ENCODE assay signal across 8 cellular contexts in the genomic region with DNA sequence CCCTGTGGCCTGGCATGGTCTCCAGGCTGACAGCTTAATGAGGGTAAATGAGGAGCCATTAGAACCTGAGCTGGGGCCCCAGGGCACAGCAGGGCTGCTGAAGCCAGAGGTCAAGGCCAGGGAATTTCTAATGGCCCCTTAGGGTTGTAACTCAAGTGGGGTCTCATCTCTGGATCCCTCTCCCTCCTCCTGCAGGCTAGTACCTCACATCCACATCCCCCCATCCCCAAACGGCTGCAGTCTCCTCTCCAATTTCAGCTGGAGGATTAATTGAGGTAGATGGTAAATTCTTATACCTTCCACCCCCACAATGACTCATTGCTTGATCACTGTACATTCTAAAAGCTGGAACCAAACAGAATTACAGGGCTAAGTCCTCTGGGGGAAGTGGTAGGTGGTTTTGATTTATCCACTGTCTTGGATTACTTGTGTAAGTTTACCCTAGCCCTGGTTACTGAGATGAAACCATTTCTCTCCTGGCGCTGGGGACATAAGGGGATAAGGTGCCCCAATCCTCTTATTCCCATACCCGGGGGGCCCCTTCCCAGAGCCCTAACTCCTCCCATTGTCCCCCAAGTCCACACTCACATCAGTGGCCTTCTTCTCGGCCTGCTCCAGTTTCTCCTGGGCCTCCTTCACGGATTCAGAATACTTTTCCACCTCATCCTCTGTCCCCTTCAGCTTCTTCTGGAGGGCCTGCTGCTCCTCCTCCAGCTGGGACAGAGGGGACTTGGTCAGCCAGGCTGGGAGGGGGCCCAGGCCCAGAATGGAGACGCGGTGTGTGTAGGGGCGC. TPM values are rescaled to one million over a fixed set of nuclear protein-coding genes. Genes with fewer than 3 reads are reported as not detected.
A peak's percentile ranks its signal among the peaks of the same experiment; 100 is the strongest.
DNase-seq lines count a peak whose midpoint lies in the region; ATAC-seq and FAIRE-seq lines count a peak whose summit lies in the region.

No MANE protein-coding gene starts in this region.

- H3K27me3 ChIP-seq in small intestine (ENCODE audit: control insufficient read depth in 2 of 2, insufficient read depth in 2 of 2, low read length in 2 of 2) = no peaks in the 10 kb centered on the region

- POLR2A ChIA-PET in activated CD4-positive, alpha-beta memory T cell treated with anti-CD3 and anti-CD28 coated beads for 36 hours (lab: Charles Lee) = interaction anchor here (1.5 to 1.8 kb wide), 2 partner anchors 42 to 43 kb away, joined by 4 to 6 read pairs; a partner anchor contains a TSS

- WGBS in small intestine, 3 donors = 56 to 57% (median 57%) methylated on average over 8 of the region's 8 CpGs

- H3K9me3 Mint-ChIP-seq in activated CD8-positive, alpha-beta memory T cell treated with anti-CD3 and anti-CD28 coated beads, Interleukin-2, amount 10 ng/mL, durations not matched to agents 7 days and 5 days (ENCODE audit: low read depth) = no peaks in the 10 kb centered on the region
- H3K9me3 Mint-ChIP-seq in activated CD4-positive, alpha-beta memory T cell treated with anti-CD3 and anti-CD28 coated beads for 36 hours = no peaks in the 10 kb centered on the region

- no peak for DNase-seq in activated CD8-positive, alpha-beta memory T cell treated with anti-CD3 and anti-CD28 coated beads, Interleukin-2, amount 10 ng/mL, durations not matched to agents 7 days and 5 days
- DNase-seq in activated CD8-positive, alpha-beta memory T cell treated with anti-CD3 and anti-CD28 coated beads, Interleukin-2, amount 50 U/mL, for 48 hours = no peak
- DNase-seq in activated CD4-positive, alpha-beta memory T cell treated with anti-CD3 and anti-CD28 coated beads for 36 hours = no peak
- DNase-seq in hepatic stellate cell (ENCODE audit: low spot score) (peak; percentile 76), small intestine (peak; percentile 55), NCI-H1930 (lab: John Stamatoyannopoulos, UW) (no peak)
- DNase-seq in stimulated activated naive CD4-positive, alpha-beta T cell (lab: John Stamatoyannopoulos, UW) = no peak

- H3K4me3 Mint-ChIP-seq in activated CD8-positive, alpha-beta memory T cell treated with anti-CD3 and anti-CD28 coated beads, Interleukin-2, amount 10 ng/mL, durations not matched to agents 7 days and 5 days = no peak overlapping the region
- H3K4me3 Mint-ChIP-seq in activated CD4-positive, alpha-beta memory T cell treated with anti-CD3 and anti-CD28 coated beads for 36 hours = peak overlapping the region; percentile 4

- no peaks in the 10 kb centered on the region for H3K36me3 Mint-ChIP-seq in activated CD8-positive, alpha-beta memory T cell treated with anti-CD3 and anti-CD28 coated beads, Interleukin-2, amount 10 ng/mL, durations not matched to agents 7 days and 5 days
- no peaks in the 10 kb centered on the region for H3K36me3 Mint-ChIP-seq in activated CD4-positive, alpha-beta memory T cell treated with anti-CD3 and anti-CD28 coated beads for 36 hours

- ATAC-seq in activated CD8-positive, alpha-beta memory T cell treated with anti-CD3 and anti-CD28 coated beads, Interleukin-2, amount 10 ng/mL, durations not matched to agents 7 days and 5 days = peak; percentile 38
- no peak for ATAC-seq in HG03571 (IDR thresholded peaks at IDR 0.05; ENCODE audit: unreplicated experiment)

- H3K27me3 Mint-ChIP-seq in activated CD8-positive, alpha-beta memory T cell treated with anti-CD3 and anti-CD28 coated beads, Interleukin-2, amount 10 ng/mL, durations not matched to agents 7 days and 5 days = no peaks in the 10 kb centered on the region
- no peaks in the 10 kb centered on the region for H3K27me3 Mint-ChIP-seq in activated CD4-positive, alpha-beta memory T cell treated with anti-CD3 and anti-CD28 coated beads for 36 hours

- no peak for FAIRE-seq in small intestine (lab: Jason Lieb, UNC)

- peak overlapping the region in 1 of 2 donors; percentile 75 for H3K27ac ChIP-seq in small intestine (ENCODE audit: low read depth in 1 of 2, low read length in 1 of 2)

- H3K4me3 ChIP-seq in small intestine (ENCODE audit: low read depth in 1 of 2, low read length in 2 of 2) = peak overlapping the region; percentile 7 to 34

- H3K27ac Mint-ChIP-seq in activated CD8-positive, alpha-beta memory T cell treated with anti-CD3 and anti-CD28 coated beads, Interleukin-2, amount 10 ng/mL, durations not matched to agents 7 days and 5 days = no peak overlapping the region
- peak overlapping the region; percentile 45 for H3K27ac Mint-ChIP-seq in activated CD4-positive, alpha-beta memory T cell treated with anti-CD3 and anti-CD28 coated beads for 36 hours

- CTCF ChIA-PET in activated CD8-positive, alpha-beta memory T cell treated with anti-CD3 and anti-CD28 coated beads, Interleukin-2, amount 10 ng/mL, durations not matched to agents 7 days and 5 days (lab: Charles Lee) = interaction anchor here (0.8 to 2.2 kb wide), 7 partner anchors 8 to 81 kb away, joined by 3 to 14 read pairs (median 3); no protein-coding TSS in a partner anchor
- CTCF ChIA-PET in activated CD4-positive, alpha-beta memory T cell treated with anti-CD3 and anti-CD28 coated beads for 36 hours (lab: Charles Lee) = interaction anchor here (0.6 to 5.2 kb wide), 13 partner anchors 8 to 77 kb away, joined by 3 to 28 read pairs (median 4); a partner anchor contains a TSS

- H3K36me3 ChIP-seq in small intestine (ENCODE audit: control insufficient read depth in 2 of 2, insufficient read depth in 2 of 2, low read length in 2 of 2) = no peaks in the 10 kb centered on the region

- H3K4me1 ChIP-seq in small intestine (ENCODE audit: control insufficient read depth in 2 of 2, insufficient read depth in 1 of 2, low read depth in 1 of 2, low read length in 1 of 2) = peaks cover 6 to 8% of the 10 kb centered on the region in 2 donors

- H3K4me1 Mint-ChIP-seq in activated CD8-positive, alpha-beta memory T cell treated with anti-CD3 and anti-CD28 coated beads, Interleukin-2, amount 10 ng/mL, durations not matched to agents 7 days and 5 days = peaks cover 14% of the 10 kb centered on the region
- H3K4me1 Mint-ChIP-seq in activated CD4-positive, alpha-beta memory T cell treated with anti-CD3 and anti-CD28 coated beads for 36 hours (ENCODE audit: low read depth) = peaks cover 21% of the 10 kb centered on the region

- H3K9me3 ChIP-seq in small intestine (ENCODE audit: control insufficient read depth, low read depth) = no peaks in the 10 kb centered on the region

- intact Hi-C loops in activated CD4-positive, alpha-beta memory T cell treated with anti-CD3 and anti-CD28 coated beads for 36 hours (cut with micrococcal nuclease) = loop anchor here (2.0 to 5.0 kb wide), 3 partner anchors 24 to 814 kb away; a partner anchor contains a TSS

RNA-seq across cellular contexts. Expression of a gene that starts 1.0 kb away (rescaled TPM):
- total RNA-seq in activated CD8-positive, alpha-beta memory T cell treated with anti-CD3 and anti-CD28 coated beads, Interleukin-2, amount 10 ng/mL, durations not matched to agents 7 days and 5 days = 10 to 100 TPM in 1 of 2 experiments, 1 to 10 TPM in 1; 6.1 to 12.1 TPM
- 1 to 10 TPM; 3.9 to 5.3 TPM for total RNA-seq in activated CD4-positive, alpha-beta memory T cell treated with anti-CD3 and anti-CD28 coated beads for 36 hours
- 100 to 1,000 TPM in 1 of 3 donors, 10 to 100 TPM in 2; 23.0 to 253 (median 84.8) TPM for polyA plus RNA-seq in small intestine

RNA-seq across cellular contexts. Expression of a gene that starts 15.0 kb away (rescaled TPM):
- total RNA-seq in activated CD8-positive, alpha-beta memory T cell treated with anti-CD3 and anti-CD28 coated beads, Interleukin-2, amount 10 ng/mL, durations not matched to agents 7 days and 5 days = under 1 TPM; 0.21 to 0.85 TPM
- total RNA-seq in activated CD4-positive, alpha-beta memory T cell treated with anti-CD3 and anti-CD28 coated beads for 36 hours = 1 to 10 TPM in 1 of 2 experiments, under 1 TPM in 1; 0.90 to 1.6 TPM
- 100 to 1,000 TPM in 1 of 3 donors, 1 to 10 TPM in 2; 4.3 to 172 (median 4.5) TPM for polyA plus RNA-seq in small intestine

RNA-seq across cellular contexts. Expression of a gene that starts 23.8 kb away (rescaled TPM):
- total RNA-seq in activated CD8-positive, alpha-beta memory T cell treated with anti-CD3 and anti-CD28 coated beads, Interleukin-2, amount 10 ng/mL, durations not matched to agents 7 days and 5 days = 10 to 100 TPM; 14.5 to 21.1 TPM
- total RNA-seq in activated CD4-positive, alpha-beta memory T cell treated with anti-CD3 and anti-CD28 coated beads for 36 hours = 10 to 100 TPM; 28.1 to 28.2 TPM
- polyA plus RNA-seq in small intestine = 1 to 10 TPM in 1 of 3 donors, under 1 TPM in 2; 0.54 to 8.7 (median 0.89) TPM

RNA-seq across cellular contexts. Expression of a gene that starts 30.7 kb away (rescaled TPM):
- 10 to 100 TPM; 28.7 to 29.4 TPM for total RNA-seq in activated CD8-positive, alpha-beta memory T cell treated with anti-CD3 and anti-CD28 coated beads, Interleukin-2, amount 10 ng/mL, durations not matched to agents 7 days and 5 days
- total RNA-seq in activated CD4-positive, alpha-beta memory T cell treated with anti-CD3 and anti-CD28 coated beads for 36 hours = 10 to 100 TPM; 15.0 to 15.7 TPM
- 10 to 100 TPM; 21.3 to 49.0 (median 33.2) TPM for polyA plus RNA-seq in small intestine

RNA-seq across cellular contexts. Expression of a gene that starts 30.9 kb away (rescaled TPM):
- total RNA-seq in activated CD8-positive, alpha-beta memory T cell treated with anti-CD3 and anti-CD28 coated beads, Interleukin-2, amount 10 ng/mL, durations not matched to agents 7 days and 5 days = over 10,000 TPM in 1 of 2 experiments, 1,000 to 10,000 TPM in 1; 6,751 to 13,083 TPM
- over 10,000 TPM; 10,694 to 13,592 TPM for total RNA-seq in activated CD4-positive, alpha-beta memory T cell treated with anti-CD3 and anti-CD28 coated beads for 36 hours
- polyA plus RNA-seq in small intestine = 100 to 1,000 TPM in 1 of 3 donors, not detected in 2; 269 TPM

Comparison
In these comparisons a context has a peak if more than half of its experiments do, and no peak if none do; other contexts are left out.
1. DNase-seq: peak in hepatic stellate cell (single experiment) and small intestine (single experiment); none in activated CD8-positive, alpha-beta memory T cell treated with anti-CD3 and anti-CD28 coated beads, Interleukin-2, amount 10 ng/mL, durations not matched to agents 7 days and 5 days (single experiment), activated CD8-positive, alpha-beta memory T cell treated with anti-CD3 and anti-CD28 coated beads, Interleukin-2, amount 50 U/mL, for 48 hours (single experiment), activated CD4-positive, alpha-beta memory T cell treated with anti-CD3 and anti-CD28 coated beads for 36 hours (single experiment), stimulated activated naive CD4-positive, alpha-beta T cell (0 of 6) and NCI-H1930 (0 of 2).